In the genomic region with DNA sequence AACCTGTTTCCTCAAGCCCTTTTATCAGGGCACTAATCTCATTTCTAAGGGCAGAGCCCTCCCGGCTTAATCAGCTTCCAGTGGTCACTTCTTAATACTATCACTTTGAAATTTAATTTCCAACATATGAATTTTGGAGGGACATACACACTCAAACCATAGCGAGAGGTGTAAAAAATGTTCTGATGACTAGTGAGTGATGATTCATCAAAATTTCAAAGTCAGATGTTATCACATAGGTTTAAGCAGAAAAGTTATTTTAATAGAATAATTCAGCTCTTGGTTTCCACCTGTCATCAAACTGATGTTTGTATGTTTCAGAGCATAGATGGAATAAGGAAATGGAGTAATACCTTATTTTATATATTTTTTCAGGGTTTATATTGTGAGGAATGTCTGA, we compare ENCODE assay signal across 33 cellular contexts.
"Had no signal": no experiment of that assay in that cellular context is flagged by ENCODE, and none has a peak within 500 bp of the region (broad histone marks: within the 10 kb centered on the region; RNA-seq: fewer than 3 reads in every experiment).

No MANE protein-coding gene starts in this region.

- DNase-seq: activated CD4-positive, alpha-beta memory T cell treated with anti-CD3 and anti-CD28 coated beads for 36 hours; activated CD4-positive, alpha-beta T cell treated with anti-CD3 and anti-CD28 coated beads for 36 hours; activated CD4-positive, alpha-beta T cell treated with anti-CD3 and anti-CD28 coated beads, Interleukin-2, amount 10 ng/mL, durations not matched to agents 24 days and 14 days; activated CD4-positive, CD25-positive, alpha-beta regulatory T cell; activated CD4-positive, CD25-positive, alpha-beta regulatory T cell treated with anti-CD3 and anti-CD28 coated beads, Interleukin-2, amount 50 U/mL, for 72 hours; activated CD8-positive, alpha-beta memory T cell treated with anti-CD3 and anti-CD28 coated beads, Interleukin-2, amount 10 ng/mL, durations not matched to agents 7 days and 5 days; activated CD8-positive, alpha-beta memory T cell treated with anti-CD3 and anti-CD28 coated beads, Interleukin-2, amount 50 U/mL, for 4 hours; activated CD8-positive, alpha-beta T cell treated with anti-CD3 and anti-CD28 coated beads, Interleukin-2, amount 10 ng/mL, durations not matched to agents 7 days and 5 days; activated effector memory CD4-positive, alpha-beta T cell treated with anti-CD3 and anti-CD28 coated beads, Interleukin-2, amount 50 U/mL, for 16 hours; activated naive CD4-positive, alpha-beta T cell treated with anti-CD3 and anti-CD28 coated beads for 36 hours; activated naive CD8-positive, alpha-beta T cell treated with anti-CD3 and anti-CD28 coated beads, Interleukin-2, amount 10 ng/mL, durations not matched to agents 7 days and 5 days; activated T-cell treated with anti-CD3 and anti-CD28 coated beads, Interleukin-2, amount 50 U/mL, for 1 hour; activated T-cell treated with anti-CD3 and anti-CD28 coated beads, Interleukin-2, amount 50 U/mL, for 48 hours; anterior cingulate cortex; brain microvascular endothelial cell; caudate nucleus; cortex of kidney; dermis blood vessel endothelial cell; effector CD4-positive, alpha-beta T cell; effector memory CD8-positive, alpha-beta T cell; esophagus squamous epithelium; head of caudate nucleus; T-helper 1 cell; T-helper 17 cell; T1000 had no signal

- H3K36me3 ChIP-seq: brain microvascular endothelial cell, esophagus squamous epithelium had no signal

- H3K27ac ChIP-seq: brain microvascular endothelial cell, epithelial cell of prostate, esophagus squamous epithelium had no signal

- H3K9me3 Mint-ChIP-seq: activated CD4-positive, alpha-beta memory T cell treated with anti-CD3 and anti-CD28 coated beads for 36 hours; activated CD4-positive, alpha-beta T cell treated with anti-CD3 and anti-CD28 coated beads, Interleukin-2, amount 10 ng/mL, durations not matched to agents 24 days and 14 days; activated naive CD4-positive, alpha-beta T cell treated with anti-CD3 and anti-CD28 coated beads for 36 hours; activated naive CD4-positive, alpha-beta T cell treated with anti-CD3 and anti-CD28 coated beads, Interleukin-2, amount 50 U/mL, for 24 hours; activated naive CD8-positive, alpha-beta T cell treated with anti-CD3 and anti-CD28 coated beads, Interleukin-2, amount 10 ng/mL, durations not matched to agents 7 days and 5 days; activated T-helper 1 cell treated with anti-CD3 and anti-CD28 coated beads, Interleukin-12 subunit alpha, Interleukin-12 subunit beta, Interleukin-2, Interleukin-4 antibody, amounts not matched to agents 30 ng/mL and 10 ng/mL and 1 ng/mL, durations not matched to agents 14 hours and 24 hours and 36 hours; activated T-helper 2 cell treated with anti-CD3 and anti-CD28 coated beads, Interferon-gamma antibody, Interleukin-2, Interleukin-4, amounts not matched to agents 10 μg/mL and 5 μg/mL and 100 μg/mL, durations not matched to agents 14 hours and 24 hours and 36 hours; T-helper 2 cell treated with Interferon-gamma antibody and Interleukin-4, amounts not matched to agents 5 μg/mL and 100 μg/mL, for 36 hours had no signal

- H3K4me3 ChIP-seq: esophagus squamous epithelium had no signal

- H3K27ac Mint-ChIP-seq: activated CD4-positive, alpha-beta memory T cell treated with anti-CD3 and anti-CD28 coated beads for 36 hours; activated CD4-positive, alpha-beta T cell treated with anti-CD3 and anti-CD28 coated beads for 36 hours; activated CD4-positive, alpha-beta T cell treated with anti-CD3 and anti-CD28 coated beads, Interleukin-2, amount 10 ng/mL, durations not matched to agents 24 days and 14 days; activated CD8-positive, alpha-beta memory T cell treated with anti-CD3 and anti-CD28 coated beads, Interleukin-2, amount 10 ng/mL, durations not matched to agents 7 days and 5 days; activated CD8-positive, alpha-beta T cell treated with anti-CD3 and anti-CD28 coated beads, Interleukin-2, amount 10 ng/mL, durations not matched to agents 7 days and 5 days; activated naive CD4-positive, alpha-beta T cell treated with anti-CD3 and anti-CD28 coated beads for 36 hours; activated naive CD4-positive, alpha-beta T cell treated with anti-CD3 and anti-CD28 coated beads, Interleukin-2, amount 50 U/mL, for 24 hours; activated naive CD8-positive, alpha-beta T cell treated with anti-CD3 and anti-CD28 coated beads, Interleukin-2, amount 10 ng/mL, durations not matched to agents 7 days and 5 days; activated T-helper 1 cell treated with anti-CD3 and anti-CD28 coated beads, Interleukin-12 subunit alpha, Interleukin-12 subunit beta, Interleukin-2, Interleukin-4 antibody, amounts not matched to agents 30 ng/mL and 10 ng/mL and 1 ng/mL, durations not matched to agents 14 hours and 24 hours and 36 hours; activated T-helper 2 cell treated with anti-CD3 and anti-CD28 coated beads, Interferon-gamma antibody, Interleukin-2, Interleukin-4, amounts not matched to agents 10 μg/mL and 5 μg/mL and 100 μg/mL, durations not matched to agents 14 hours and 24 hours and 36 hours; effector memory CD8-positive, alpha-beta T cell; T-helper 17 cell; T-helper 2 cell treated with Interferon-gamma antibody and Interleukin-4, amounts not matched to agents 5 μg/mL and 100 μg/mL, for 36 hours had no signal

- H3K4me1 ChIP-seq: esophagus squamous epithelium had no signal

- H3K27me3 ChIP-seq: brain microvascular endothelial cell, esophagus squamous epithelium had no signal

- H3K9me3 ChIP-seq: esophagus squamous epithelium had no signal

- H3K36me3 Mint-ChIP-seq: activated CD4-positive, alpha-beta memory T cell treated with anti-CD3 and anti-CD28 coated beads for 36 hours; activated CD8-positive, alpha-beta memory T cell treated with anti-CD3 and anti-CD28 coated beads, Interleukin-2, amount 10 ng/mL, durations not matched to agents 7 days and 5 days; activated naive CD4-positive, alpha-beta T cell treated with anti-CD3 and anti-CD28 coated beads, Interleukin-2, amount 50 U/mL, for 24 hours; activated naive CD8-positive, alpha-beta T cell treated with anti-CD3 and anti-CD28 coated beads, Interleukin-2, amount 10 ng/mL, durations not matched to agents 7 days and 5 days had no signal

- ATAC-seq: activated CD4-positive, alpha-beta T cell treated with anti-CD3 and anti-CD28 coated beads for 36 hours; activated CD8-positive, alpha-beta memory T cell treated with anti-CD3 and anti-CD28 coated beads, Interleukin-2, amount 10 ng/mL, durations not matched to agents 7 days and 5 days; activated CD8-positive, alpha-beta T cell treated with anti-CD3 and anti-CD28 coated beads, Interleukin-2, amount 10 ng/mL, durations not matched to agents 7 days and 5 days; effector memory CD8-positive, alpha-beta T cell; T-helper 17 cell had no signal

- FAIRE-seq: astrocyte, colon, frontal cortex had no signal
